ENCODE assay signal across 2 cellular contexts in the genomic region with DNA sequence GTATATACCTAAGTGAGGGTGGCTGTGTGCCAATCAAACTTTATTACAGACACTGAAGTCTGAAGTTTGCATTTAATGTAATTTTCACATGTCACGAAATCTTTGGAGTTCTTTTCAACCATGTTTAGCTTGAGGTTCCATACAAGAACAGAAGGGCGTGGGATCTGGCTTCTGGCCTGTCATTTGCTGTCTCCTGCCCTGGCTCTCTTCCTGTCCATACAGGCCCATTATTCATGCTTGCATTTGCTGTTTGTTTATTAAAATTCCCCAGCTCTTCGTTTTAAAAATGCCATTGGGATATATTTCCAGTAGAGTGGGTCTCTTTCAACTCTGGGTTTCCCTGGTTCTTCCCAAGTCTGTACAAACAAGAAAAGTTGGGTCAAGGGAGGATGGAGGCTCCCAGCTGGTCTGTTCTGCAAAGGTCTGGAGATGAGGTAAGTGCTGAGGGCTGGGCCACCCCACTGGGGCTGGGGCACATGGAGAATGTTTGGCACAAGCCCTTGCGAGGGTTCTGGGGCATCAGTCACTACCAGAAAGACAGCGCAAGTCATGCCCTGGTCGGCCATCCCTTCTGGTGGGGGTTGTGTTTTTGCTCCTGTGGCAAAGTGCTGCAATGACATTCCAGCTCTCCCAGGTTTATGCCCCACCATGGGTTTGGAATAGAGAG.
TF ChIP-seq lines count a peak whose summit lies in the region.

No MANE protein-coding gene starts in this region.

TF ChIP-seq in SK-N-SH treated with all-trans-retinoic acid at 6 μM for 48 hours, 23 proteins besides CTCF, POLR2A, EP300 and RAD21 (continued from another document):
- TF ChIP-seq, protein P1, sequence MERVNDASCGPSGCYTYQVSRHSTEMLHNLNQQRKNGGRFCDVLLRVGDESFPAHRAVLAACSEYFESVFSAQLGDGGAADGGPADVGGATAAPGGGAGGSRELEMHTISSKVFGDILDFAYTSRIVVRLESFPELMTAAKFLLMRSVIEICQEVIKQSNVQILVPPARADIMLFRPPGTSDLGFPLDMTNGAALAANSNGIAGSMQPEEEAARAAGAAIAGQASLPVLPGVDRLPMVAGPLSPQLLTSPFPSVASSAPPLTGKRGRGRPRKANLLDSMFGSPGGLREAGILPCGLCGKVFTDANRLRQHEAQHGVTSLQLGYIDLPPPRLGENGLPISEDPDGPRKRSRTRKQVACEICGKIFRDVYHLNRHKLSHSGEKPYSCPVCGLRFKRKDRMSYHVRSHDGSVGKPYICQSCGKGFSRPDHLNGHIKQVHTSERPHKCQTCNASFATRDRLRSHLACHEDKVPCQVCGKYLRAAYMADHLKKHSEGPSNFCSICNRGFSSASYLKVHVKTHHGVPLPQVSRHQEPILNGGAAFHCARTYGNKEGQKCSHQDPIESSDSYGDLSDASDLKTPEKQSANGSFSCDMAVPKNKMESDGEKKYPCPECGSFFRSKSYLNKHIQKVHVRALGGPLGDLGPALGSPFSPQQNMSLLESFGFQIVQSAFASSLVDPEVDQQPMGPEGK (CRISPR knock-in tag; IDR thresholded peaks at IDR 0.05; ENCODE audit: borderline replicate concordance): no peak
- TF ChIP-seq ESRRG (CRISPR knock-in tag; IDR thresholded peaks at IDR 0.05) (no peak), GLIS3 (CRISPR knock-in tag; IDR thresholded peaks at IDR 0.05) (no peak), TCF4 (CRISPR knock-in tag; IDR thresholded peaks at IDR 0.05; ENCODE audit: borderline replicate concordance) (no peak), ISL1 (CRISPR knock-in tag; IDR thresholded peaks at IDR 0.05) (no peak), RARB (CRISPR knock-in tag; IDR thresholded peaks at IDR 0.05) (no peak), ZNF565 (CRISPR knock-in tag; conservative IDR thresholded peaks at IDR 0.05; ENCODE audit: low read depth) (no peak), SNAI2 (CRISPR knock-in tag; IDR thresholded peaks at IDR 0.05) (no peak)

TF ChIP-seq in SK-N-SH, 30 proteins besides CTCF, POLR2A, EP300 and RAD21 (continued from another document):
- TF ChIP-seq, protein P2, sequence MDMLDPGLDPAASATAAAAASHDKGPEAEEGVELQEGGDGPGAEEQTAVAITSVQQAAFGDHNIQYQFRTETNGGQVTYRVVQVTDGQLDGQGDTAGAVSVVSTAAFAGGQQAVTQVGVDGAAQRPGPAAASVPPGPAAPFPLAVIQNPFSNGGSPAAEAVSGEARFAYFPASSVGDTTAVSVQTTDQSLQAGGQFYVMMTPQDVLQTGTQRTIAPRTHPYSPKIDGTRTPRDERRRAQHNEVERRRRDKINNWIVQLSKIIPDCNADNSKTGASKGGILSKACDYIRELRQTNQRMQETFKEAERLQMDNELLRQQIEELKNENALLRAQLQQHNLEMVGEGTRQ (IDR thresholded peaks at IDR 0.05; ENCODE audit: borderline replicate concordance, low read depth, low read length): no peak
- no peak for TF ChIP-seq MAX (IDR thresholded peaks at IDR 0.05; ENCODE audit: low read depth)
- TF ChIP-seq SIN3A (IDR thresholded peaks at IDR 0.05; ENCODE audit: borderline replicate concordance, low read depth, low read length): no peak
- no peak for TF ChIP-seq SMC3 (IDR thresholded peaks at IDR 0.05; ENCODE audit: low read depth, low read length)
- TF ChIP-seq RXRA (IDR thresholded peaks at IDR 0.05; ENCODE audit: borderline replicate concordance, low read depth): no peak
- TF ChIP-seq, protein P3, sequence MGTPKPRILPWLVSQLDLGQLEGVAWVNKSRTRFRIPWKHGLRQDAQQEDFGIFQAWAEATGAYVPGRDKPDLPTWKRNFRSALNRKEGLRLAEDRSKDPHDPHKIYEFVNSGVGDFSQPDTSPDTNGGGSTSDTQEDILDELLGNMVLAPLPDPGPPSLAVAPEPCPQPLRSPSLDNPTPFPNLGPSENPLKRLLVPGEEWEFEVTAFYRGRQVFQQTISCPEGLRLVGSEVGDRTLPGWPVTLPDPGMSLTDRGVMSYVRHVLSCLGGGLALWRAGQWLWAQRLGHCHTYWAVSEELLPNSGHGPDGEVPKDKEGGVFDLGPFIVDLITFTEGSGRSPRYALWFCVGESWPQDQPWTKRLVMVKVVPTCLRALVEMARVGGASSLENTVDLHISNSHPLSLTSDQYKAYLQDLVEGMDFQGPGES (IDR thresholded peaks at IDR 0.05; ENCODE audit: low read depth, low read length): no peak
- no peak for TF ChIP-seq ELF1 (IDR thresholded peaks at IDR 0.05)
- TF ChIP-seq FOXM1 (IDR thresholded peaks at IDR 0.05; ENCODE audit: low read depth): no peak
- TF ChIP-seq, protein P4, sequence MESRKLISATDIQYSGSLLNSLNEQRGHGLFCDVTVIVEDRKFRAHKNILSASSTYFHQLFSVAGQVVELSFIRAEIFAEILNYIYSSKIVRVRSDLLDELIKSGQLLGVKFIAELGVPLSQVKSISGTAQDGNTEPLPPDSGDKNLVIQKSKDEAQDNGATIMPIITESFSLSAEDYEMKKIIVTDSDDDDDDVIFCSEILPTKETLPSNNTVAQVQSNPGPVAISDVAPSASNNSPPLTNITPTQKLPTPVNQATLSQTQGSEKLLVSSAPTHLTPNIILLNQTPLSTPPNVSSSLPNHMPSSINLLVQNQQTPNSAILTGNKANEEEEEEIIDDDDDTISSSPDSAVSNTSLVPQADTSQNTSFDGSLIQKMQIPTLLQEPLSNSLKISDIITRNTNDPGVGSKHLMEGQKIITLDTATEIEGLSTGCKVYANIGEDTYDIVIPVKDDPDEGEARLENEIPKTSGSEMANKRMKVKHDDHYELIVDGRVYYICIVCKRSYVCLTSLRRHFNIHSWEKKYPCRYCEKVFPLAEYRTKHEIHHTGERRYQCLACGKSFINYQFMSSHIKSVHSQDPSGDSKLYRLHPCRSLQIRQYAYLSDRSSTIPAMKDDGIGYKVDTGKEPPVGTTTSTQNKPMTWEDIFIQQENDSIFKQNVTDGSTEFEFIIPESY (IDR thresholded peaks at IDR 0.05; ENCODE audit: borderline replicate concordance, low read depth): no peak
- no peak for TF ChIP-seq NRF1 (IDR thresholded peaks at IDR 0.05; ENCODE audit: low read depth, low read length)
- no peak for TF ChIP-seq MEF2A (IDR thresholded peaks at IDR 0.05; ENCODE audit: borderline replicate concordance, low read depth)
- TF ChIP-seq GATA2 (CRISPR knock-in tag; IDR thresholded peaks at IDR 0.05): no peak
- TF ChIP-seq, protein P5, sequence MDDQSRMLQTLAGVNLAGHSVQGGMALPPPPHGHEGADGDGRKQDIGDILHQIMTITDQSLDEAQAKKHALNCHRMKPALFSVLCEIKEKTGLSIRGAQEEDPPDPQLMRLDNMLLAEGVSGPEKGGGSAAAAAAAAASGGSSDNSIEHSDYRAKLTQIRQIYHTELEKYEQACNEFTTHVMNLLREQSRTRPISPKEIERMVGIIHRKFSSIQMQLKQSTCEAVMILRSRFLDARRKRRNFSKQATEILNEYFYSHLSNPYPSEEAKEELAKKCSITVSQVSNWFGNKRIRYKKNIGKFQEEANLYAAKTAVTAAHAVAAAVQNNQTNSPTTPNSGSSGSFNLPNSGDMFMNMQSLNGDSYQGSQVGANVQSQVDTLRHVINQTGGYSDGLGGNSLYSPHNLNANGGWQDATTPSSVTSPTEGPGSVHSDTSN (IDR thresholded peaks at IDR 0.05): no peak
- no peak for TF ChIP-seq CHD2 (IDR thresholded peaks at IDR 0.05; ENCODE audit: low read length, partially characterized antibody)
- no peak for TF ChIP-seq MXI1 (IDR thresholded peaks at IDR 0.05; ENCODE audit: low read depth, low read length)
- TF ChIP-seq YY1 (IDR thresholded peaks at IDR 0.05; ENCODE audit: low read depth): no peak
- TF ChIP-seq POLR2AphosphoS5 (IDR thresholded peaks at IDR 0.05; ENCODE audit: low read depth, low read length): no peak
